Comparison of ENCODE assay signal across 19 cellular contexts in the genomic region with DNA sequence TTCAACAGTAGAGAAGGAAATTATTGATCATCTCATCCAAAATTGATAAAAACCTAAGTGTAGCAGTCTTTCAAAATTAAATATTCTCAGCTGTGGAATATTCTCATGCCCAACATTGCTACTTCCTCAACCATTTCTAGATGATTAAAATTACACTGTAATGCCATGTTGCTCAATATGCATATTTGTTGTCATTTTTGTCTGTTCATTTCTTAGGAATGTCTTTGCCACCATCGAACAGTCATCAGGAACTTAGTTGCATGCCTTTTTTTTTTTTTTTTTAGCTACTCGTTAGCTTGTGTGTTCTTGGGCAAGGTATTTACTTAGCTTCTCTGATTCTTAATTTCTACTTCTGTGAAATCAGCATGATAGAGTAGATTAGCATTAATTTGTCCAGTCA.
A peak's percentile ranks its signal among the peaks of the same experiment; 100 is the strongest.
DNase-seq lines count a peak whose midpoint lies in the region; ATAC-seq and TF ChIP-seq lines count a peak whose summit lies in the region.
"Had no signal": no experiment of that assay in that cellular context is flagged by ENCODE, and none has a peak within 500 bp of the region (broad histone marks: within the 10 kb centered on the region; RNA-seq: fewer than 3 reads in every experiment).

No MANE protein-coding gene starts in this region.

- no peaks in the 10 kb centered on the region for H3K9me3 ChIP-seq in MM.1S (replicated peaks; ENCODE audit: insufficient read depth, low read length)
- H3K9me3 ChIP-seq in psoas muscle, result no peaks in the 10 kb centered on the region

- H3K27me3 ChIP-seq in MM.1S (replicated peaks; ENCODE audit: insufficient read depth, low read length) (no peaks in the 10 kb centered on the region), psoas muscle (ENCODE audit: insufficient read depth in 3 of 3, low read length in 2 of 3) (no peaks in the 10 kb centered on the region)

- H3F3A ChIP-seq in MM.1S (ENCODE audit: insufficient read depth, low read length), result 0 out of 2 replicates have a peak, but pooled peaks cover 5% of the 10 kb centered on the region

- WGBS in psoas muscle, 3 donors, result 51 to 88% (median 69%) methylated on average over 2 of the region's 2 CpGs

- H3K27ac ChIP-seq in MM.1S (ENCODE audit: low read length), result peak overlapping the region; percentile 57; the same call in 1 of the 2 replicates
- peak overlapping the region; percentile 79 for H3K27ac ChIP-seq in psoas muscle

- H3K4me1 ChIP-seq in MM.1S (ENCODE audit: low read length) (peaks cover 17% of the 10 kb centered on the region; the same call in 1 of the 2 replicates), psoas muscle (peaks cover 47% of the 10 kb centered on the region)

- H3K4me3 Mint-ChIP-seq in dendritic cell treated with granulocyte-macrophage colony-stimulating factor and Interleukin-4, amounts not matched to agents 40 ng/mL and 50 ng/mL, for 4 days, result peak overlapping the region; percentile 18
- no peak overlapping the region for H3K4me3 Mint-ChIP-seq in Calu3 (ENCODE audit: low read depth, unreplicated experiment)
- H3K4me3 Mint-ChIP-seq in activated T-helper 17 cell treated with anti-CD3 and anti-CD28 coated beads, Interleukin-2, amount 50 U/mL, for 72 hours, result no peak overlapping the region
- H3K4me3 Mint-ChIP-seq: activated CD8-positive, alpha-beta T cell treated with anti-CD3 and anti-CD28 coated beads, Interleukin-2, amount 10 ng/mL, durations not matched to agents 7 days and 5 days; CD8-positive, alpha-beta T cell; effector memory CD8-positive, alpha-beta T cell; stimulated activated naive CD8-positive, alpha-beta T cell treated with anti-CD3 and anti-CD28 coated beads, Interleukin-15, Interleukin-2, amounts not matched to agents 100 ng/mL and 50 ng/mL, for 24 hours had no signal

- no peak overlapping the region for H2AFZ ChIP-seq in MM.1S (ENCODE audit: low read length)

- no peak overlapping the region for H3K4me2 ChIP-seq in MM.1S (ENCODE audit: low read depth, low read length)
- H3K4me2 ChIP-seq: smooth muscle cell had no signal

- no peak overlapping the region for H3K9ac ChIP-seq in MM.1S (ENCODE audit: low read length)

- H3K4me1 Mint-ChIP-seq in dendritic cell treated with granulocyte-macrophage colony-stimulating factor and Interleukin-4, amounts not matched to agents 40 ng/mL and 50 ng/mL, for 4 days (ENCODE audit: low read depth), result peaks cover 45% of the 10 kb centered on the region
- no peaks in the 10 kb centered on the region for H3K4me1 Mint-ChIP-seq in Calu3 (ENCODE audit: low read depth, unreplicated experiment)
- peaks cover 18% of the 10 kb centered on the region for H3K4me1 Mint-ChIP-seq in activated T-helper 17 cell treated with anti-CD3 and anti-CD28 coated beads, Interleukin-2, amount 50 U/mL, for 72 hours

- H3K36me3 ChIP-seq in MM.1S (replicated peaks; ENCODE audit: insufficient read depth, low read length) (no peaks in the 10 kb centered on the region), psoas muscle (ENCODE audit: insufficient read depth in 1 of 2, low read depth in 1 of 2) (no peaks in the 10 kb centered on the region)

- H3K4me3 ChIP-seq in MM.1S (ENCODE audit: low read length) (no peak overlapping the region), psoas muscle (peak overlapping the region; percentile 16)
- H3K4me3 ChIP-seq: smooth muscle cell had no signal

- peaks cover 23% of the 10 kb centered on the region for H3K79me2 ChIP-seq in MM.1S (ENCODE audit: low read length)

- no peaks in the 10 kb centered on the region for H3K27me3 Mint-ChIP-seq in dendritic cell treated with granulocyte-macrophage colony-stimulating factor and Interleukin-4, amounts not matched to agents 40 ng/mL and 50 ng/mL, for 4 days
- H3K27me3 Mint-ChIP-seq in Calu3 (ENCODE audit: unreplicated experiment), result no peaks in the 10 kb centered on the region
- H3K27me3 Mint-ChIP-seq in activated T-helper 17 cell treated with anti-CD3 and anti-CD28 coated beads, Interleukin-2, amount 50 U/mL, for 72 hours, result no peaks in the 10 kb centered on the region
- H3K27me3 Mint-ChIP-seq: effector memory CD8-positive, alpha-beta T cell; stimulated activated naive CD8-positive, alpha-beta T cell treated with anti-CD3 and anti-CD28 coated beads, Interleukin-15, Interleukin-2, amounts not matched to agents 100 ng/mL and 50 ng/mL, for 24 hours had no signal

- peak; percentile 82 for DNase-seq in CD1c-positive myeloid dendritic cell (ENCODE audit: extremely low spot score)
- DNase-seq in MM.1S, result no peak
- DNase-seq in psoas muscle, result no peak
- no peak for DNase-seq in amniotic stem cell (lab: John Stamatoyannopoulos, UW)
- no peak for DNase-seq in Calu3
- no peak for DNase-seq in stimulated activated naive CD4-positive, alpha-beta T cell treated with Interleukin-2 at 50 U/mL for 16 hours (lab: John Stamatoyannopoulos, UW)
- DNase-seq: activated CD8-positive, alpha-beta T cell treated with anti-CD3 and anti-CD28 coated beads, Interleukin-2, amount 10 ng/mL, durations not matched to agents 7 days and 5 days; activated effector memory CD4-positive, alpha-beta T cell treated with anti-CD3 and anti-CD28 coated beads, Interleukin-2, amount 50 U/mL, for 16 hours; CD8-positive, alpha-beta T cell; effector memory CD8-positive, alpha-beta T cell; GF-D8; midbrain; NCI-H1436; occipital lobe had no signal

- no peaks in the 10 kb centered on the region for H3K9me3 Mint-ChIP-seq in dendritic cell treated with granulocyte-macrophage colony-stimulating factor and Interleukin-4, amounts not matched to agents 40 ng/mL and 50 ng/mL, for 4 days
- no peaks in the 10 kb centered on the region for H3K9me3 Mint-ChIP-seq in Calu3 (ENCODE audit: low read depth, unreplicated experiment)
- H3K9me3 Mint-ChIP-seq in activated T-helper 17 cell treated with anti-CD3 and anti-CD28 coated beads, Interleukin-2, amount 50 U/mL, for 72 hours, result no peaks in the 10 kb centered on the region
- H3K9me3 Mint-ChIP-seq: CD8-positive, alpha-beta T cell; effector memory CD8-positive, alpha-beta T cell; stimulated activated naive CD8-positive, alpha-beta T cell treated with anti-CD3 and anti-CD28 coated beads, Interleukin-15, Interleukin-2, amounts not matched to agents 100 ng/mL and 50 ng/mL, for 24 hours had no signal

- no peak overlapping the region for H3K27ac Mint-ChIP-seq in dendritic cell treated with granulocyte-macrophage colony-stimulating factor and Interleukin-4, amounts not matched to agents 40 ng/mL and 50 ng/mL, for 4 days
- no peak overlapping the region for H3K27ac Mint-ChIP-seq in Calu3 (ENCODE audit: unreplicated experiment)
- no peak overlapping the region for H3K27ac Mint-ChIP-seq in activated T-helper 17 cell treated with anti-CD3 and anti-CD28 coated beads, Interleukin-2, amount 50 U/mL, for 72 hours
- H3K27ac Mint-ChIP-seq: activated CD8-positive, alpha-beta T cell treated with anti-CD3 and anti-CD28 coated beads, Interleukin-2, amount 10 ng/mL, durations not matched to agents 7 days and 5 days; CD8-positive, alpha-beta T cell; stimulated activated naive CD8-positive, alpha-beta T cell treated with anti-CD3 and anti-CD28 coated beads, Interleukin-15, Interleukin-2, amounts not matched to agents 100 ng/mL and 50 ng/mL, for 24 hours had no signal

- intact Hi-C loops in dendritic cell treated with granulocyte-macrophage colony-stimulating factor and Interleukin-4, amounts not matched to agents 40 ng/mL and 50 ng/mL, for 4 days (cut with micrococcal nuclease), result loop anchor here (2.0 kb wide), 1 partner anchor 17 kb away; no protein-coding TSS in a partner anchor
- intact Hi-C loops in psoas muscle (cut with DNase I), result loop anchor here in 1 of 2 donors (10.0 kb wide), 1 partner anchor 219 kb away; no protein-coding TSS in a partner anchor
- intact Hi-C loops in Calu3 (cut with micrococcal nuclease; ENCODE audit: unreplicated experiment), result no loop called here

- H4K20me1 ChIP-seq in MM.1S (ENCODE audit: insufficient read depth, low read length), result no peaks in the 10 kb centered on the region

- BruUV-seq in Calu3 (replicated peaks; lab: Mats Ljungman, UMichigan), result no TSS peak

- H3K36me3 Mint-ChIP-seq in dendritic cell treated with granulocyte-macrophage colony-stimulating factor and Interleukin-4, amounts not matched to agents 40 ng/mL and 50 ng/mL, for 4 days (ENCODE audit: low read depth), result peaks cover 34% of the 10 kb centered on the region
- no peaks in the 10 kb centered on the region for H3K36me3 Mint-ChIP-seq in Calu3 (ENCODE audit: insufficient read depth, unreplicated experiment)
- H3K36me3 Mint-ChIP-seq in activated T-helper 17 cell treated with anti-CD3 and anti-CD28 coated beads, Interleukin-2, amount 50 U/mL, for 72 hours (ENCODE audit: low read depth), result no peaks in the 10 kb centered on the region

- CTCF ChIA-PET in Calu3 (lab: Charles Lee), result interaction anchor here (0.6 kb wide), 2 partner anchors 12 to 1180 kb away, joined by 3 to 4 read pairs; no protein-coding TSS in a partner anchor

- ATAC-seq in psoas muscle, result no peak
- ATAC-seq in activated T-helper 17 cell treated with anti-CD3 and anti-CD28 coated beads, Interleukin-2, amount 50 U/mL, for 72 hours (replicated peaks), result no peak
- ATAC-seq: activated CD8-positive, alpha-beta T cell treated with anti-CD3 and anti-CD28 coated beads, Interleukin-2, amount 10 ng/mL, durations not matched to agents 7 days and 5 days; CD8-positive, alpha-beta T cell; effector memory CD8-positive, alpha-beta T cell; SK-N-SH treated with all-trans-retinoic acid at 6 μM for 48 hours had no signal

- no peaks in the 10 kb centered on the region for H3K9me2 ChIP-seq in MM.1S (replicated peaks; ENCODE audit: insufficient read depth, low read length)

- TF ChIP-seq CTCF in MM.1S (IDR thresholded peaks at IDR 0.05; ENCODE audit: low read length) (no peak), psoas muscle (IDR thresholded peaks at IDR 0.05) (no peak), Calu3 (IDR thresholded peaks at IDR 0.05; ENCODE audit: unreplicated experiment) (no peak)
